ENCODE assay signal across 8 cellular contexts in the genomic region with DNA sequence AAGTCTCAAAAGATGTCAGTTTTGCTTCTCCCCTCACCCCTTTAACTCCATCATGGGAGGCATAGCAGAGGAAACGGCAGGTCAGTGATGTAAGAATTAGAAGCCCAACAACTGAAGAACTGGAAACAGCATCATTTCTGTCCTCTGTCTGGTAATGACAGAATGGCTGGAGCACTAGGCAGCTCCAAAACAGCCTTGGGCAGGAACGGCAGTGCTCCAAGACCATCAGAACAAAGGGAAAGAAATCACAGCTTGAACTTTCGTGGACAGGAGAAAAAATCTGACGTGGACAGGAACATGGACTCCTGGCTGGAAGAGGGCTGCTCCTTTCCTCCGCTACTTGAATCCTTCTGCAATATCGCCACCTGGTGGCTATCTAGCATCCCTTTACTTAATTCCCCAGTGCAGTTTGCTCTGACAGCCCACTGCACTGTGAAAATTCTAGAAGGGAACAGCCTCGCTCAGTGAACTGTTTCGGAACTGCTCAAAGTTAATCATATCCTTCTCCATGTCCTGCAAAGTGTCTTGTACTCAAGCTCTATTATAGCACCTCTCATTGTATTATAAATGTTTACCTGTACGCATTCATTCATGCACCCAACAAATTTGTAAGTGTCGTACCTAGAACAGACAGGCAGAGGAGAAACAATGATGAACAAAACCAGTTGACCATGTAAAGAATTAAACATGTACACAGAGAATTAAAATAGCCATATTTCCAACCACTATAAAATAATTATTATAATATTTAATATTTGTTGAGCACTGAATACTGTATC. TPM values are rescaled to one million over a fixed set of nuclear protein-coding genes. Genes with fewer than 3 reads are reported as not detected.
A peak's percentile ranks its signal among the peaks of the same experiment; 100 is the strongest.
DNase-seq lines count a peak whose midpoint lies in the region; ATAC-seq and TF ChIP-seq lines count a peak whose summit lies in the region.

No MANE protein-coding gene starts in this region.

- no peaks in the 10 kb centered on the region for H3K9me3 ChIP-seq in endocrine pancreas (ENCODE audit: control insufficient read depth, low read length)
- H3K9me3 ChIP-seq in subcutaneous abdominal adipose tissue (ENCODE audit: control insufficient read depth in 5 of 5, low read length in 5 of 5): no peaks in the 10 kb centered on the region

- H3K36me3 ChIP-seq in endocrine pancreas (ENCODE audit: control insufficient read depth, insufficient read depth, low read length): no peaks in the 10 kb centered on the region
- no peaks in the 10 kb centered on the region for H3K36me3 ChIP-seq in subcutaneous abdominal adipose tissue (ENCODE audit: control insufficient read depth in 5 of 5, insufficient read depth in 5 of 5, low read length in 5 of 5)

- H3K27me3 ChIP-seq in endocrine pancreas (ENCODE audit: control insufficient read depth, insufficient read depth, low read length): no peaks in the 10 kb centered on the region
- H3K27me3 ChIP-seq in subcutaneous abdominal adipose tissue (ENCODE audit: control insufficient read depth in 5 of 5, insufficient read depth in 4 of 5, low read length in 5 of 5): peaks cover 0 to 13% (median 5%) of the 10 kb centered on the region in 5 donors

- peaks cover 3% of the 10 kb centered on the region for H3K4me1 ChIP-seq in endocrine pancreas (ENCODE audit: control insufficient read depth, insufficient read depth, low read length)
- H3K4me1 ChIP-seq in subcutaneous abdominal adipose tissue (ENCODE audit: control insufficient read depth in 5 of 5, insufficient read depth in 5 of 5, low read length in 5 of 5): peaks cover 0 to 6% (median 3%) of the 10 kb centered on the region in 5 donors

- peaks cover 13% of the 10 kb centered on the region for H3K9me3 Mint-ChIP-seq in mesothelial cell of epicardium

- peak; percentile 73 for TF ChIP-seq CTCF in mesothelial cell of epicardium (IDR thresholded peaks at IDR 0.05; ENCODE audit: unreplicated experiment)

- H3K4me3 Mint-ChIP-seq in mesothelial cell of epicardium: peak overlapping the region; percentile 71

- peak; percentile 84 for ATAC-seq in GM19452 (IDR thresholded peaks at IDR 0.05; ENCODE audit: unreplicated experiment)
- ATAC-seq in HG03565 (IDR thresholded peaks at IDR 0.05; ENCODE audit: unreplicated experiment): peak; percentile 82

- H3K4me3 ChIP-seq in endocrine pancreas (ENCODE audit: control insufficient read depth, insufficient read depth, low read length): peak overlapping the region; percentile 69
- peak overlapping the region; percentile 47 to 72 (median 54) for H3K4me3 ChIP-seq in subcutaneous abdominal adipose tissue (ENCODE audit: low read depth in 1 of 5, low read length in 5 of 5)

- peak overlapping the region; percentile 50 for H3K9ac ChIP-seq in endocrine pancreas (ENCODE audit: control insufficient read depth, insufficient read depth, low read length)
- H3K9ac ChIP-seq in subcutaneous abdominal adipose tissue (ENCODE audit: low read length in 5 of 5): peak overlapping the region in 3 of 5 donors; percentile 38 to 66 (median 65)

- peak overlapping the region; percentile 76 for H3K27ac Mint-ChIP-seq in mesothelial cell of epicardium

- in situ Hi-C loops in Caki2 (cut with HindIII; ENCODE audit: low pct_unique_long_range_greater_than_20kb, low sequenced_read_pairs): no loop called here

- H3K27ac ChIP-seq in subcutaneous abdominal adipose tissue (ENCODE audit: low read depth, low read length): no peak overlapping the region

- no peaks in the 10 kb centered on the region for H3K36me3 Mint-ChIP-seq in mesothelial cell of epicardium

- no peaks in the 10 kb centered on the region for H3K27me3 Mint-ChIP-seq in mesothelial cell of epicardium (ENCODE audit: low read depth)

- H3K4me1 Mint-ChIP-seq in mesothelial cell of epicardium: no peaks in the 10 kb centered on the region

- peak; percentile 62 for DNase-seq in Caki2 (ENCODE audit: low read depth)
- DNase-seq in NCI-H526 treated with DMSO at 0.1 percent for 48 hours (lab: John Stamatoyannopoulos, UW): peak; percentile 32
- DNase-seq in activated CD8-positive, alpha-beta memory T cell treated with anti-CD3 and anti-CD28 coated beads for 1 hour (ENCODE audit: extremely low read depth in 1 of 2, low read depth in 1 of 2): peak; percentile 17 to 18
- peak in 1 of 2 experiments; percentile 56 for DNase-seq in mesothelial cell of epicardium (ENCODE audit: low spot score in 2 of 2, unreplicated experiment in 2 of 2)

RNA-seq across cellular contexts. Expression of gene SLC25A53, which starts 20.4 kb away (rescaled TPM):
- total RNA-seq in Caki2 (2014; rRNA removed; shearing (Covaris generic); ENCODE audit: low replicate concordance): 1.0 TPM in 2 replicates
- total RNA-seq in mesothelial cell of epicardium: 7.2 to 8.5 TPM (median 7.4 TPM) in 3 replicates

RNA-seq across cellular contexts. Expression of gene ZCCHC18, which starts 24.1 kb away (rescaled TPM):
- total RNA-seq in Caki2 (2014; rRNA removed; shearing (Covaris generic); ENCODE audit: low replicate concordance): 0.78 TPM in 1 of 2 replicates, not detected in the other
- total RNA-seq in mesothelial cell of epicardium: 3.6 to 5.4 TPM (median 4.7 TPM) in 3 replicates

RNA-seq across cellular contexts. Expression of gene FAM199X, which starts 29.8 kb away (rescaled TPM):
- 11.4 and 14.2 TPM in 2 replicates for total RNA-seq in Caki2 (2014; rRNA removed; shearing (Covaris generic); ENCODE audit: low replicate concordance)
- 17.5 to 17.9 TPM (median 17.5 TPM) in 3 replicates for total RNA-seq in mesothelial cell of epicardium
